Comparison of ENCODE assay signal across 1 cellular context in genomic region chr6:27838513-27839302, GRCh38.
TF ChIP-seq lines count a peak whose summit lies in the region.
"Not testable (repeated sequence)": the region's sequence is repeated elsewhere in the genome, so short reads cannot be mapped to it uniquely, and the experiment has no call there.

No MANE protein-coding gene starts in this region.

TF ChIP-seq in HepG2, 621 proteins besides CTCF, POLR2A, EP300 and RAD21 (continued from another document):
- 0 out of 2 replicates have a peak, but pooled peaks have one; percentile 31 for TF ChIP-seq ZNF431 (CRISPR knock-in tag; IDR thresholded peaks at IDR 0.05; ENCODE audit: borderline replicate concordance, low read depth)
- peak; percentile 58; the same call in 1 of the 2 replicates for TF ChIP-seq MEIS1 (CRISPR knock-in tag; IDR thresholded peaks at IDR 0.05; ENCODE audit: borderline replicate concordance)
- 0 out of 2 replicates have a peak, but pooled peaks have one; percentile 14 for TF ChIP-seq CREBL2 (CRISPR knock-in tag; IDR thresholded peaks at IDR 0.05; ENCODE audit: borderline replicate concordance)
- peak; percentile 88; the same call in 1 of the 2 replicates for TF ChIP-seq ZNF510 (CRISPR knock-in tag; IDR thresholded peaks at IDR 0.05; ENCODE audit: low read depth)
- TF ChIP-seq ZNF543 (CRISPR knock-in tag; IDR thresholded peaks at IDR 0.05): 0 out of 2 replicates have a peak, but pooled peaks have one; percentile 50
- TF ChIP-seq ATF1 (CRISPR knock-in tag; IDR thresholded peaks at IDR 0.05): peak; percentile 71; the same call in 1 of the 2 replicates
- 0 out of 2 replicates have a peak, but pooled peaks have one; percentile 4 for TF ChIP-seq ZBTB25 (CRISPR knock-in tag; IDR thresholded peaks at IDR 0.05)
- peak; percentile 74; the same call in 1 of the 2 replicates for TF ChIP-seq LBX2 (CRISPR knock-in tag; IDR thresholded peaks at IDR 0.05; ENCODE audit: borderline replicate concordance)
- TF ChIP-seq TFDP1 (CRISPR knock-in tag; IDR thresholded peaks at IDR 0.05; ENCODE audit: borderline replicate concordance): peak; percentile 21; the same call in 1 of the 2 replicates
- TF ChIP-seq ZNF709 (CRISPR knock-in tag; IDR thresholded peaks at IDR 0.05): peak; percentile 38; the same call in 1 of the 2 replicates
- 0 out of 2 replicates have a peak, but pooled peaks have one; percentile 41 for TF ChIP-seq ZNF879 (CRISPR knock-in tag; IDR thresholded peaks at IDR 0.05)
- peak; percentile 58 for TF ChIP-seq TGIF2 (CRISPR knock-in tag; IDR thresholded peaks at IDR 0.05)
- peak; percentile 71; the same call in 1 of the 2 replicates for TF ChIP-seq ZNF430 (CRISPR knock-in tag; IDR thresholded peaks at IDR 0.05)
- 0 out of 2 replicates have a peak, but pooled peaks have one; percentile 13 for TF ChIP-seq REL (CRISPR knock-in tag; conservative IDR thresholded peaks at IDR 0.05)
- TF ChIP-seq KLF11 (CRISPR knock-in tag; IDR thresholded peaks at IDR 0.05): peak; percentile 10; the same call in 1 of the 2 replicates
- TF ChIP-seq ATF4 (CRISPR knock-in tag; IDR thresholded peaks at IDR 0.05): peak in 1 of 2 experiments; percentile 69; a peak in 1 of 4 replicates
- TF ChIP-seq ZNF761 (CRISPR knock-in tag; conservative IDR thresholded peaks at IDR 0.05): 0 out of 2 replicates have a peak, but pooled peaks have one; percentile 53
- 0 out of 2 replicates have a peak, but pooled peaks have one; percentile 61 for TF ChIP-seq ZNF678 (CRISPR knock-in tag; IDR thresholded peaks at IDR 0.05)
- 0 out of 2 replicates have a peak, but pooled peaks have one; percentile 24 for TF ChIP-seq GABPB1 (CRISPR knock-in tag; IDR thresholded peaks at IDR 0.05)
- peak; percentile 58 for TF ChIP-seq ZNF142 (CRISPR knock-in tag; IDR thresholded peaks at IDR 0.05)
- TF ChIP-seq ZNF782 (CRISPR knock-in tag; IDR thresholded peaks at IDR 0.05; ENCODE audit: borderline replicate concordance): peak; percentile 96
- peak; percentile 43; the same call in 1 of the 2 replicates for TF ChIP-seq ZNF484 (CRISPR knock-in tag; IDR thresholded peaks at IDR 0.05; ENCODE audit: borderline replicate concordance, low read depth)
- TF ChIP-seq ERF (CRISPR knock-in tag; IDR thresholded peaks at IDR 0.05): peak; percentile 47; the same call in 1 of the 2 replicates
- not testable (repeated sequence) for TF ChIP-seq LCORL (IDR thresholded peaks at IDR 0.05)
- TF ChIP-seq LCORL (CRISPR knock-in tag; IDR thresholded peaks at IDR 0.05): peak; percentile 56; the same call in 1 of the 2 replicates
- TF ChIP-seq ZNF691 (CRISPR knock-in tag; IDR thresholded peaks at IDR 0.05; ENCODE audit: borderline replicate concordance, low read depth): peak; percentile 82; the same call in 1 of the 2 replicates
- peak; percentile 65; the same call in 1 of the 2 replicates for TF ChIP-seq NKX3-1 (CRISPR knock-in tag; IDR thresholded peaks at IDR 0.05)
- peak; percentile 8; the same call in 1 of the 2 replicates for TF ChIP-seq ZNF746 (CRISPR knock-in tag; IDR thresholded peaks at IDR 0.05)
- peak; percentile 64; the same call in 1 of the 2 replicates for TF ChIP-seq ZFX (CRISPR knock-in tag; IDR thresholded peaks at IDR 0.05; ENCODE audit: low read depth)
- peak; percentile 43; the same call in 1 of the 2 replicates for TF ChIP-seq RNF2 (conservative IDR thresholded peaks at IDR 0.05; ENCODE audit: low read depth)
- TF ChIP-seq ZSCAN20 (CRISPR knock-in tag; IDR thresholded peaks at IDR 0.05; ENCODE audit: borderline replicate concordance): peak; percentile 60; the same call in 1 of the 2 replicates
- TF ChIP-seq CHCHD3 (CRISPR knock-in tag; IDR thresholded peaks at IDR 0.05): 0 out of 2 replicates have a peak, but pooled peaks have one; percentile 20
- TF ChIP-seq GATAD1 (CRISPR knock-in tag; IDR thresholded peaks at IDR 0.05): peak; percentile 43
- peak; percentile 35; the same call in 1 of the 2 replicates for TF ChIP-seq MXD4 (CRISPR knock-in tag; IDR thresholded peaks at IDR 0.05)
- TF ChIP-seq ZNF607 (CRISPR knock-in tag; IDR thresholded peaks at IDR 0.05; ENCODE audit: borderline replicate concordance): peak; percentile 64
- peak; percentile 70; the same call in 1 of the 2 replicates for TF ChIP-seq STAT6 (CRISPR knock-in tag; IDR thresholded peaks at IDR 0.05; ENCODE audit: borderline replicate concordance)
- peak; percentile 77 for TF ChIP-seq ZBTB37 (CRISPR knock-in tag; IDR thresholded peaks at IDR 0.05)
- TF ChIP-seq TAF1 (CRISPR knock-in tag; IDR thresholded peaks at IDR 0.05): peak; percentile 82
- peak; percentile 1; the same call in 1 of the 2 replicates for TF ChIP-seq PATZ1 (CRISPR knock-in tag; IDR thresholded peaks at IDR 0.05)
- 0 out of 2 replicates have a peak, but pooled peaks have one; percentile 65 for TF ChIP-seq ZNF138 (CRISPR knock-in tag; IDR thresholded peaks at IDR 0.05; ENCODE audit: low read depth)
- 0 out of 2 replicates have a peak, but pooled peaks have one; percentile 17 for TF ChIP-seq GZF1 (CRISPR knock-in tag; IDR thresholded peaks at IDR 0.05)
- TF ChIP-seq ZNF251 (CRISPR knock-in tag; IDR thresholded peaks at IDR 0.05): peak; percentile 16; the same call in 1 of the 2 replicates
- peak; percentile 30 for TF ChIP-seq GATAD2A (CRISPR knock-in tag; IDR thresholded peaks at IDR 0.05)
- peak; percentile 95 for TF ChIP-seq POLR2G (IDR thresholded peaks at IDR 0.05; ENCODE audit: low read depth, low read length)
- 0 out of 2 replicates have a peak, but pooled peaks have one; percentile 36 for TF ChIP-seq ZNF850 (CRISPR knock-in tag; conservative IDR thresholded peaks at IDR 0.05)
- TF ChIP-seq CHD4 (IDR thresholded peaks at IDR 0.05; ENCODE audit: borderline replicate concordance, low read length): peak; percentile 35; the same call in 1 of the 2 replicates
- TF ChIP-seq ZNF570 (CRISPR knock-in tag; IDR thresholded peaks at IDR 0.05; ENCODE audit: borderline replicate concordance): 0 out of 2 replicates have a peak, but pooled peaks have one; percentile 71
